In the genomic region with DNA sequence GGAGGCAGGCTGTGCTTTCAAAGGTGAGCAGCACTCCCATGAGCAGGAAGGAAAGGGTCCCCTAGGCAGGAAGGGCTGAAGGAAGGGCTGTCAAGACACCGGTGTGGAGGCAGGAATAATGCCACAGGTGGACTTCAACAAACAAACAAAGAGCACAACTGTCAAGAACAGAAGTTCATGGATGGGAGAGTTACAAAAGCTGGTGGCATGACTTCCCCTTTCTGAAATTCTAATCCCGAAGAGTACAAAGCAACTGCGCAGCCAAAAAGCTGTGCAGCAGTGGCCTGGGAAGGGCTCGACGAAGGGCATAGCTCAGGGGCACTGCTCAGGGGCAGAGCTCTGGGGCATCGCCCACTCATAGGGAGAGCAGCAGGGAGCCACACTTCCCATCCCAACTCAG, we compare ENCODE assay signal across 1 cellular context.
TF ChIP-seq lines count a peak whose summit lies in the region.

No MANE protein-coding gene starts in this region.

TF ChIP-seq in IMR-90, 13 proteins besides CTCF, POLR2A, EP300 and RAD21:
- no peak for TF ChIP-seq MXI1 (IDR thresholded peaks at IDR 0.05; ENCODE audit: borderline replicate concordance, low read depth, low read length)
- TF ChIP-seq, protein P1, sequence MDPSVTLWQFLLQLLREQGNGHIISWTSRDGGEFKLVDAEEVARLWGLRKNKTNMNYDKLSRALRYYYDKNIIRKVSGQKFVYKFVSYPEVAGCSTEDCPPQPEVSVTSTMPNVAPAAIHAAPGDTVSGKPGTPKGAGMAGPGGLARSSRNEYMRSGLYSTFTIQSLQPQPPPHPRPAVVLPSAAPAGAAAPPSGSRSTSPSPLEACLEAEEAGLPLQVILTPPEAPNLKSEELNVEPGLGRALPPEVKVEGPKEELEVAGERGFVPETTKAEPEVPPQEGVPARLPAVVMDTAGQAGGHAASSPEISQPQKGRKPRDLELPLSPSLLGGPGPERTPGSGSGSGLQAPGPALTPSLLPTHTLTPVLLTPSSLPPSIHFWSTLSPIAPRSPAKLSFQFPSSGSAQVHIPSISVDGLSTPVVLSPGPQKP (IDR thresholded peaks at IDR 0.05; ENCODE audit: borderline replicate concordance, low read depth, low read length), result no peak
- TF ChIP-seq, protein P2, sequence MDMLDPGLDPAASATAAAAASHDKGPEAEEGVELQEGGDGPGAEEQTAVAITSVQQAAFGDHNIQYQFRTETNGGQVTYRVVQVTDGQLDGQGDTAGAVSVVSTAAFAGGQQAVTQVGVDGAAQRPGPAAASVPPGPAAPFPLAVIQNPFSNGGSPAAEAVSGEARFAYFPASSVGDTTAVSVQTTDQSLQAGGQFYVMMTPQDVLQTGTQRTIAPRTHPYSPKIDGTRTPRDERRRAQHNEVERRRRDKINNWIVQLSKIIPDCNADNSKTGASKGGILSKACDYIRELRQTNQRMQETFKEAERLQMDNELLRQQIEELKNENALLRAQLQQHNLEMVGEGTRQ (IDR thresholded peaks at IDR 0.05; ENCODE audit: low read depth, low read length), result no peak
TF ChIP-seq in IMR-90: peak in this region for 0.
